ENCODE assay signal across 2 cellular contexts in the genomic region with DNA sequence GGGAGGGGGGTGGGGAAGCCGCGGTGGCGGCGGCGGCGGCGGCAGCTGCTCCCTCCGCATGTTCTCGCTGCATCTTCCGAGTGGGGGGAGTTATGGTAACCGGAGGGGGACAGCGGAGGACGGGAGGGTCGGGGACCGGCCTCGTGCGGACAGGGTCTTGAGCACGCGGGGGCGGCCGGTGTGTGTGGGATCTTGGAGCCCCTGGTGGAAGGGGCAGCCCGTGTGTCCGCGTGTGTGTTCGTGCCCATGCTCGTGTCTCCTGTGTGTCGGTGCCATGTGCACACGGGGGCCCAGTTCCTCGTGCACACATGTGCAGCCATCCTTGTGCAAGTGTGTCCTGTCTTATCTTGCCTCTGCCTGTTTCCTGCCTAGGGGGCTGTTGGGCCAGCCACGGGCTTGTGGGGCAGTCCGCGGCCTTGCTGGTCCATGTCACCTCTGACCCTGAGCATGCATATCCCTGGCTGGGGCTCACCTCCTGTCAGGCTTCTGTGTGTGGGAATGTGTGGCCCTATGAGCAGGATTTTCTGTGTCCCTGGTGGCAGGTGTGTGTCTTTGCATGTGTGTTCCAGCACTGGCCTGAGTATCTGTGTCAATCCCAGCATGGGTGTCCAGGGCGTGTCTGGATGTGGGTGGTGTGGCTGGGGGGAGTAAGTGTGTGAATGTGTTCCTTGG.
A peak's percentile ranks its signal among the peaks of the same experiment; 100 is the strongest.
TF ChIP-seq lines count a peak whose summit lies in the region.

No MANE protein-coding gene starts in this region.

TF ChIP-seq in IMR-90, 13 proteins besides CTCF, POLR2A, EP300 and RAD21:
- TF ChIP-seq BHLHE40 (IDR thresholded peaks at IDR 0.05; ENCODE audit: low read depth, low read length): no peak
- peak; percentile 55; the same call in 1 of the 2 replicates for TF ChIP-seq MXI1 (IDR thresholded peaks at IDR 0.05; ENCODE audit: borderline replicate concordance, low read depth, low read length)

TF ChIP-seq in neural cell, 6 proteins besides CTCF, POLR2A, EP300 and RAD21:
- TF ChIP-seq SMC3 (conservative IDR thresholded peaks at IDR 0.05; ENCODE audit: poor library complexity) (peak; percentile 15), EZH2 (IDR thresholded peaks at IDR 0.05; ENCODE audit: borderline replicate concordance, insufficient read depth, low read length, poor library complexity, severe bottlenecking) (no peak), MXI1 (conservative IDR thresholded peaks at IDR 0.05; ENCODE audit: poor library complexity, severe bottlenecking) (peak; percentile 89)
TF ChIP-seq in neural cell: peak in this region for 2.
